ENCODE assay signal across 1 cellular context in genomic region chr21:46323227-46323709, GRCh38.
A peak's percentile ranks its signal among the peaks of the same experiment; 100 is the strongest.
TF ChIP-seq lines count a peak whose summit lies in the region.

No MANE protein-coding gene starts in this region.

TF ChIP-seq in HEK293, 187 proteins besides CTCF, POLR2A, EP300 and RAD21 (continued from another document):
- TF ChIP-seq ZNF433 (tag by site-specific recombination; IDR thresholded peaks at IDR 0.05; ENCODE audit: low read depth) (no peak), HIC1 (tag by site-specific recombination; IDR thresholded peaks at IDR 0.05) (no peak), ZBTB17 (tag by site-specific recombination; IDR thresholded peaks at IDR 0.05) (no peak), ZNF423 (tag by site-specific recombination; IDR thresholded peaks at IDR 0.05) (no peak), ZNF830 (tag by site-specific recombination; IDR thresholded peaks at IDR 0.05; ENCODE audit: low read depth) (no peak), BCL6B (tag by site-specific recombination; IDR thresholded peaks at IDR 0.05) (no peak), ZNF416 (tag by site-specific recombination; IDR thresholded peaks at IDR 0.05) (no peak), ZNF501 (tag by site-specific recombination; IDR thresholded peaks at IDR 0.05) (no peak), REST (tag by site-specific recombination; IDR thresholded peaks at IDR 0.05) (peak; percentile 62), ZBTB20 (tag by site-specific recombination; IDR thresholded peaks at IDR 0.05) (no peak), ZFP37 (tag by site-specific recombination; IDR thresholded peaks at IDR 0.05) (peak; percentile 77), INSM2 (tag by site-specific recombination; IDR thresholded peaks at IDR 0.05) (no peak), HOXA7 (CRISPR knock-in tag; IDR thresholded peaks at IDR 0.05; ENCODE audit: borderline replicate concordance) (no peak), ZNF324 (tag by site-specific recombination; IDR thresholded peaks at IDR 0.05) (0 out of 2 replicates have a peak, but pooled peaks have one; percentile 67), ZNF335 (tag by site-specific recombination; conservative IDR thresholded peaks at IDR 0.05) (peak; percentile 45; the same call in 1 of the 2 replicates), KLF16 (tag by site-specific recombination; IDR thresholded peaks at IDR 0.05) (peak; percentile 24), ZNF202 (tag by site-specific recombination; IDR thresholded peaks at IDR 0.05; ENCODE audit: borderline replicate concordance) (no peak), ZNF23 (tag by site-specific recombination; IDR thresholded peaks at IDR 0.05; ENCODE audit: borderline replicate concordance) (no peak)
